14 cellular contexts compared by ENCODE assay signal in genomic region chr4:87077834-87078585, GRCh38.
A peak's percentile ranks its signal among the peaks of the same experiment; 100 is the strongest.
DNase-seq lines count a peak whose midpoint lies in the region; ATAC-seq and TF ChIP-seq lines count a peak whose summit lies in the region.
"Had no signal": no experiment of that assay in that cellular context is flagged by ENCODE, and none has a peak within 500 bp of the region (broad histone marks: within the 10 kb centered on the region; RNA-seq: fewer than 3 reads in every experiment).

No MANE protein-coding gene starts in this region.

- POLR2A ChIA-PET in RWPE1 (lab: Yijun Ruan, JAX; ENCODE audit: low non-redundant PET), result no interaction called here

- DNase-seq in COLO829 (ENCODE audit: low spot score) (peak; percentile 26), amniotic epithelial cell (ENCODE audit: low read depth) (peak; percentile 15), head of caudate nucleus (peak in 27 of 42 donors; percentile 14 to 82 (median 52)), putamen (ENCODE audit: low spot score) (peak; percentile 73), T-helper 9 cell (no peak), RWPE1 (ENCODE audit: low spot score) (no peak)
- DNase-seq: activated B cell treated with CpG ODN at 0.5 μM for 24 hours; activated T-cell treated with anti-CD3 and anti-CD28 coated beads, Interleukin-2, amount 50 U/mL, for 72 hours; cerebellar nuclear complex; KG1; NCI-H2081 had no signal

- CTCF ChIA-PET in RWPE1 (lab: Yijun Ruan, JAX), result no interaction called here

- intact Hi-C loops in head of caudate nucleus (cut with DNase I), result no loop called here

- H3K27ac ChIP-seq in RWPE1, result no peak overlapping the region

- TF ChIP-seq CTCF in RWPE1 (conservative IDR thresholded peaks at IDR 0.05; ENCODE audit: low read depth), result no peak

- ATAC-seq in HG03196 (IDR thresholded peaks at IDR 0.05; ENCODE audit: unreplicated experiment) (no peak), HG02798 (IDR thresholded peaks at IDR 0.05; ENCODE audit: poor library complexity, unreplicated experiment) (no peak)
- ATAC-seq: activated T-cell treated with anti-CD3 and anti-CD28 coated beads, Interleukin-2, amount 50 U/mL, for 72 hours; stimulated activated memory B cell treated with anti-CD40 and anti-IgM and Interleukin-4, amounts not matched to agents 10 μg/mL and 1 μg/mL and 100 μg/mL, for 72 hours had no signal

Comparison
In these comparisons a context has a peak if more than half of its experiments do, and no peak if none do; other contexts are left out.
1. DNase-seq: peak in COLO829 (single experiment), amniotic epithelial cell (single experiment), head of caudate nucleus (27 of 42) and putamen (single experiment); none in T-helper 9 cell (single experiment) and RWPE1 (single experiment).